19 cellular contexts compared by ENCODE assay signal in the genomic region with DNA sequence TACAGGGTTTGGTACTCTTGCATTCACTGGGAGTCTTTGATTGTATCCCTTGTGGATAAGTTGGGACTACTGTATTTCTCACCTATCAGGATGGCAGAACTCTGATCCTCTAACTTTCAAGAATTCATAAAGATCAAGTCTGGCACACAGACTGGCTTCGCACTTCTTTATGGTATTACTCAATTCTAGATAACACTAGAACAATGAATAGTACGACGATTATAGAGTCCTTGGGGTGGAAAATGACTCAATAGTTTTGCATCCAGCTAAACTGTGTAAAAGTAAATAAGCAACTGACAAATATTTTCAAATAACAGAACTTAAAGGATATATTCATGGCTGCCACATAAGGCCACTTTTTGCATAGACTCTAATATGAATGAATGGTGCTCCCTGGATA.
"Had no signal": no experiment of that assay in that cellular context is flagged by ENCODE, and none has a peak within 500 bp of the region (broad histone marks: within the 10 kb centered on the region; RNA-seq: fewer than 3 reads in every experiment).

No MANE protein-coding gene starts in this region.

- ATAC-seq: effector memory CD8-positive, alpha-beta T cell; gastroesophageal sphincter; left lobe of liver; mucosa of descending colon; naive thymus-derived CD8-positive, alpha-beta T cell; psoas muscle; right lobe of liver; stimulated activated naive B cell treated with anti-CD40 and anti-IgM and Interleukin-4, amounts not matched to agents 10 μg/mL and 1 μg/mL and 100 μg/mL, for 72 hours had no signal

- H3K4me3 ChIP-seq: esophagus muscularis mucosa, gastroesophageal sphincter, mucosa of descending colon, psoas muscle, right lobe of liver had no signal

- H3K36me3 ChIP-seq: esophagus muscularis mucosa, gastroesophageal sphincter, neutrophil, right lobe of liver had no signal

- H3K27ac ChIP-seq: epithelial cell of prostate, esophagus muscularis mucosa, gastroesophageal sphincter, neutrophil, psoas muscle, right lobe of liver had no signal

- FAIRE-seq: urothelium cell line had no signal

- DNase-seq: effector memory CD8-positive, alpha-beta T cell; foreskin fibroblast; glutamatergic neuron; islet precursor cell; mucosa of descending colon; naive thymus-derived CD8-positive, alpha-beta T cell; psoas muscle; retina; right lobe of liver; stimulated activated CD4-positive, alpha-beta T cell treated with anti-CD3 and anti-CD28 coated beads, Interleukin-15, amount 100 ng/mL, for 24 hours; stimulated activated CD4-positive, alpha-beta T cell treated with anti-CD3 and anti-CD28 coated beads, Interleukin-1b, Interleukin-23, amount 100 ng/mL, for 48 hours; stimulated activated CD4-positive, alpha-beta T cell treated with anti-CD3 and anti-CD28 coated beads, Interleukin-4, amount 100 ng/mL, for 24 hours; stimulated activated naive B cell treated with anti-CD40 and anti-IgM and Interleukin-4, amounts not matched to agents 10 μg/mL and 1 μg/mL and 100 μg/mL, for 72 hours had no signal

- H3K4me1 ChIP-seq: esophagus muscularis mucosa, gastroesophageal sphincter, psoas muscle, right lobe of liver had no signal

- H3K9me3 ChIP-seq: mucosa of descending colon, neutrophil, psoas muscle, right lobe of liver had no signal

- H3K27me3 ChIP-seq: esophagus muscularis mucosa, gastroesophageal sphincter, neutrophil, right lobe of liver had no signal
